1 cellular context compared by ENCODE assay signal in the genomic region with DNA sequence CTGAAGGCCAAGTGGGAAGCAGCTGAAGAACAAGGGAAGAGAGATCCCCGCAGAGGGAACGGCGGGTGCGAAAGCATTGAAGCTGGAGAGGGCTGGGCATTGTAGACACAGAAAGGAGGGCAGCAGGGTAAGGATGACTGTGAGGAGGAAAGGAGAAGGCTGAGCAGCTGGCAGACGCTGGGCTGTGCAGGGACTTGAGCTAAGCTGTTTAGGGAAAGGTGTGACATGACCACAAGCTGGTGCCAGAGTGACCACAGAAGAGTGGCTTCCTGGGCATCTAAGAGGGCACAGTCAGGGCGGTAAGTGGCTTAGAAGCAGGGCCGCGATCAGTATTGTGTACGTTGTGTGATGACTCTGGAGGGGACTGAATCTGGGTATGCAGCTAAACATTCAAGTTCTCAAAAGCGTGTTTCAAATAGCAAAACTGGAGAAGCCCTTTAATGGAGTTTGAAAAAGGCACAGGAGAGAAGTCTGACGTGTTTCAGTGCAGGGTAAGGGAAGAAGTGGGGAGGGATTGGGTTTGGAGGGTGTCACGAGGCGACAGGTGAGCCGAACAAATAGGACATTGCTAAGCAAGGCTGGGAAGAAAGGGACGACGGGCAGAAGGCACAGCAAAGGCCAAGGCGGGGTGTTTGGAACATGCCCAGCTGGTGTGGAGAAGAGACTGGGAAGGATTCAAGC.
TF ChIP-seq lines count a peak whose summit lies in the region.

No MANE protein-coding gene starts in this region.

TF ChIP-seq in SK-N-SH treated with all-trans-retinoic acid at 6 μM for 48 hours, 23 proteins besides CTCF, POLR2A, EP300 and RAD21 (continued from another document):
- TF ChIP-seq, protein P1, sequence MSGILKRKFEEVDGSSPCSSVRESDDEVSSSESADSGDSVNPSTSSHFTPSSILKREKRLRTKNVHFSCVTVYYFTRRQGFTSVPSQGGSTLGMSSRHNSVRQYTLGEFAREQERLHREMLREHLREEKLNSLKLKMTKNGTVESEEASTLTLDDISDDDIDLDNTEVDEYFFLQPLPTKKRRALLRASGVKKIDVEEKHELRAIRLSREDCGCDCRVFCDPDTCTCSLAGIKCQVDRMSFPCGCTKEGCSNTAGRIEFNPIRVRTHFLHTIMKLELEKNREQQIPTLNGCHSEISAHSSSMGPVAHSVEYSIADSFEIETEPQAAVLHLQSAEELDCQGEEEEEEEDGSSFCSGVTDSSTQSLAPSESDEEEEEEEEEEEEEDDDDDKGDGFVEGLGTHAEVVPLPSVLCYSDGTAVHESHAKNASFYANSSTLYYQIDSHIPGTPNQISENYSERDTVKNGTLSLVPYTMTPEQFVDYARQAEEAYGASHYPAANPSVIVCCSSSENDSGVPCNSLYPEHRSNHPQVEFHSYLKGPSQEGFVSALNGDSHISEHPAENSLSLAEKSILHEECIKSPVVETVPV (CRISPR knock-in tag; IDR thresholded peaks at IDR 0.05), result no peak
- TF ChIP-seq ZNF70 (CRISPR knock-in tag; IDR thresholded peaks at IDR 0.05) (no peak), PPARA (CRISPR knock-in tag; IDR thresholded peaks at IDR 0.05; ENCODE audit: borderline replicate concordance) (no peak), CSDC2 (CRISPR knock-in tag; IDR thresholded peaks at IDR 0.05) (no peak), ISL1 (CRISPR knock-in tag; IDR thresholded peaks at IDR 0.05) (no peak), TOX (CRISPR knock-in tag; IDR thresholded peaks at IDR 0.05; ENCODE audit: borderline replicate concordance) (no peak), GLIS3 (CRISPR knock-in tag; IDR thresholded peaks at IDR 0.05) (no peak), ESRRG (CRISPR knock-in tag; IDR thresholded peaks at IDR 0.05) (no peak)
- TF ChIP-seq, protein P2, sequence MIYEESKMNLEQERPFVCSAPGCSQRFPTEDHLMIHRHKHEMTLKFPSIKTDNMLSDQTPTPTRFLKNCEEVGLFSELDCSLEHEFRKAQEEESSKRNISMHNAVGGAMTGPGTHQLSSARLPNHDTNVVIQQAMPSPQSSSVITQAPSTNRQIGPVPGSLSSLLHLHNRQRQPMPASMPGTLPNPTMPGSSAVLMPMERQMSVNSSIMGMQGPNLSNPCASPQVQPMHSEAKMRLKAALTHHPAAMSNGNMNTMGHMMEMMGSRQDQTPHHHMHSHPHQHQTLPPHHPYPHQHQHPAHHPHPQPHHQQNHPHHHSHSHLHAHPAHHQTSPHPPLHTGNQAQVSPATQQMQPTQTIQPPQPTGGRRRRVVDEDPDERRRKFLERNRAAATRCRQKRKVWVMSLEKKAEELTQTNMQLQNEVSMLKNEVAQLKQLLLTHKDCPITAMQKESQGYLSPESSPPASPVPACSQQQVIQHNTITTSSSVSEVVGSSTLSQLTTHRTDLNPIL (CRISPR knock-in tag; IDR thresholded peaks at IDR 0.05; ENCODE audit: low read depth), result no peak
- TF ChIP-seq, protein P3, sequence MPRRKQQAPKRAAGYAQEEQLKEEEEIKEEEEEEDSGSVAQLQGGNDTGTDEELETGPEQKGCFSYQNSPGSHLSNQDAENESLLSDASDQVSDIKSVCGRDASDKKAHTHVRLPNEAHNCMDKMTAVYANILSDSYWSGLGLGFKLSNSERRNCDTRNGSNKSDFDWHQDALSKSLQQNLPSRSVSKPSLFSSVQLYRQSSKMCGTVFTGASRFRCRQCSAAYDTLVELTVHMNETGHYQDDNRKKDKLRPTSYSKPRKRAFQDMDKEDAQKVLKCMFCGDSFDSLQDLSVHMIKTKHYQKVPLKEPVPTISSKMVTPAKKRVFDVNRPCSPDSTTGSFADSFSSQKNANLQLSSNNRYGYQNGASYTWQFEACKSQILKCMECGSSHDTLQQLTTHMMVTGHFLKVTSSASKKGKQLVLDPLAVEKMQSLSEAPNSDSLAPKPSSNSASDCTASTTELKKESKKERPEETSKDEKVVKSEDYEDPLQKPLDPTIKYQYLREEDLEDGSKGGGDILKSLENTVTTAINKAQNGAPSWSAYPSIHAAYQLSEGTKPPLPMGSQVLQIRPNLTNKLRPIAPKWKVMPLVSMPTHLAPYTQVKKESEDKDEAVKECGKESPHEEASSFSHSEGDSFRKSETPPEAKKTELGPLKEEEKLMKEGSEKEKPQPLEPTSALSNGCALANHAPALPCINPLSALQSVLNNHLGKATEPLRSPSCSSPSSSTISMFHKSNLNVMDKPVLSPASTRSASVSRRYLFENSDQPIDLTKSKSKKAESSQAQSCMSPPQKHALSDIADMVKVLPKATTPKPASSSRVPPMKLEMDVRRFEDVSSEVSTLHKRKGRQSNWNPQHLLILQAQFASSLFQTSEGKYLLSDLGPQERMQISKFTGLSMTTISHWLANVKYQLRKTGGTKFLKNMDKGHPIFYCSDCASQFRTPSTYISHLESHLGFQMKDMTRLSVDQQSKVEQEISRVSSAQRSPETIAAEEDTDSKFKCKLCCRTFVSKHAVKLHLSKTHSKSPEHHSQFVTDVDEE (CRISPR knock-in tag; IDR thresholded peaks at IDR 0.05), result no peak
